ENCODE assay signal across 1 cellular context in genomic region chr20:63881451-63882226, GRCh38.
TF ChIP-seq lines count a peak whose summit lies in the region.

No MANE protein-coding gene starts in this region.

TF ChIP-seq in H1, 55 proteins besides CTCF, POLR2A, EP300 and RAD21:
- TF ChIP-seq USF2 (IDR thresholded peaks at IDR 0.05; ENCODE audit: low read length) (no peak), PHF8 (conservative IDR thresholded peaks at IDR 0.05; ENCODE audit: low read depth, low read length) (no peak), SP1 (IDR thresholded peaks at IDR 0.05; ENCODE audit: low read depth, low read length) (no peak), POLR2AphosphoS5 (IDR thresholded peaks at IDR 0.05; ENCODE audit: low read depth, low read length) (no peak), HDAC6 (IDR thresholded peaks at IDR 0.05; ENCODE audit: low read depth, low read length) (no peak), BRCA1 (IDR thresholded peaks at IDR 0.05; ENCODE audit: low read depth, low read length) (no peak), RFX5 (IDR thresholded peaks at IDR 0.05; ENCODE audit: borderline replicate concordance, low read depth, low read length) (no peak), CHD7 (IDR thresholded peaks at IDR 0.05; ENCODE audit: insufficient replicate concordance, low read length) (no peak), BCL11A (IDR thresholded peaks at IDR 0.05; ENCODE audit: low read depth in 2 of 2, low read length in 2 of 2) (no peak), KDM1A (IDR thresholded peaks at IDR 0.05; ENCODE audit: borderline replicate concordance, low read length) (no peak), KDM4A (IDR thresholded peaks at IDR 0.05; ENCODE audit: low read depth, low read length, severe bottlenecking) (no peak), ATF3 (IDR thresholded peaks at IDR 0.05; ENCODE audit: insufficient read depth, low read depth, low read length) (no peak), EZH2 (IDR thresholded peaks at IDR 0.05; ENCODE audit: low read depth, low read length, severe bottlenecking) (no peak), NANOG (IDR thresholded peaks at IDR 0.05; ENCODE audit: insufficient read depth, low read depth, low read length, poor library complexity, severe bottlenecking) (no peak), RNF2 (IDR thresholded peaks at IDR 0.05; ENCODE audit: borderline replicate concordance, low read depth, low read length, missing control alignments, poor library complexity, severe bottlenecking) (no peak), SRF (IDR thresholded peaks at IDR 0.05; ENCODE audit: low read depth, low read length) (no peak), SIN3A (conservative IDR thresholded peaks at IDR 0.05 in 1 of 2, IDR thresholded peaks at IDR 0.05 in 1 of 2; ENCODE audit: low read depth in 1 of 2, low read length in 2 of 2) (no peak), TAF1 (IDR thresholded peaks at IDR 0.05; ENCODE audit: low read depth, low read length) (no peak), MAX (IDR thresholded peaks at IDR 0.05) (no peak)
- TF ChIP-seq, protein P1, sequence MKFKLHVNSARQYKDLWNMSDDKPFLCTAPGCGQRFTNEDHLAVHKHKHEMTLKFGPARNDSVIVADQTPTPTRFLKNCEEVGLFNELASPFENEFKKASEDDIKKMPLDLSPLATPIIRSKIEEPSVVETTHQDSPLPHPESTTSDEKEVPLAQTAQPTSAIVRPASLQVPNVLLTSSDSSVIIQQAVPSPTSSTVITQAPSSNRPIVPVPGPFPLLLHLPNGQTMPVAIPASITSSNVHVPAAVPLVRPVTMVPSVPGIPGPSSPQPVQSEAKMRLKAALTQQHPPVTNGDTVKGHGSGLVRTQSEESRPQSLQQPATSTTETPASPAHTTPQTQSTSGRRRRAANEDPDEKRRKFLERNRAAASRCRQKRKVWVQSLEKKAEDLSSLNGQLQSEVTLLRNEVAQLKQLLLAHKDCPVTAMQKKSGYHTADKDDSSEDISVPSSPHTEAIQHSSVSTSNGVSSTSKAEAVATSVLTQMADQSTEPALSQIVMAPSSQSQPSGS (IDR thresholded peaks at IDR 0.05; ENCODE audit: low read length), result no peak
